8 cellular contexts compared by ENCODE assay signal in the genomic region with DNA sequence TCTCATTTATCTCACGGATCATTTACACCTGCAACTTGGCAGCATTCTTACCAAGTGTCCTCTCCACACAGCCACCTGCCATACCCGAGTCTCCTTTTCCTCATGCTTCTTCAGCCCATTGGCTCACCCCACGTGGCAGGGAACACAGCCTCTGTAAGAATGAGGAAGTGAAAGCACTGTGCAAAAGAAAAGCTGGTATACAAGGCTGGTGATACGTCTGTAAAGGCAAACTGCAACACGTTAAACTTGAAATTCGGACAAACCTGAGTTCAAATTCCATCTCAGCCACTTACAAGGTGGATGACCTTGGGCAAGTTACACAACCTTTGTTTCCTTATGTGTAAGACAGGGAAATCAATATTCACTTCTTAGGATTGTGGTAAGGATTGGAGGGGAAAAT.
DNase-seq lines count a peak whose midpoint lies in the region; ATAC-seq and TF ChIP-seq lines count a peak whose summit lies in the region.

No MANE protein-coding gene starts in this region.

- H3K4me1 ChIP-seq in body of pancreas, result peaks cover 13% of the 10 kb centered on the region
- H3K4me1 ChIP-seq in testis, result no peaks in the 10 kb centered on the region

- H3K4me3 Mint-ChIP-seq in osteocyte (ENCODE audit: unreplicated experiment), result no peak overlapping the region

- H3K27me3 Mint-ChIP-seq in osteocyte (ENCODE audit: unreplicated experiment), result no peaks in the 10 kb centered on the region

- H3K9me3 ChIP-seq in body of pancreas (no peaks in the 10 kb centered on the region), testis (no peaks in the 10 kb centered on the region)

- intact Hi-C loops in body of pancreas (cut with DNase I), result no loop called here
- intact Hi-C loops in testis (cut with DNase I; ENCODE audit: low total_unique reads), result no loop called here

- H3K36me3 ChIP-seq in GM06990 (ENCODE audit: control insufficient read depth, insufficient read depth, low read length) (no peaks in the 10 kb centered on the region), body of pancreas (replicated peaks in 1 of 2; ENCODE audit: insufficient read depth in 1 of 2, low read depth in 2 of 2) (no peaks in the 10 kb centered on the region), testis (ENCODE audit: low read depth, missing control alignments) (no peaks in the 10 kb centered on the region)

- H3K27ac Mint-ChIP-seq in osteocyte (ENCODE audit: unreplicated experiment), result no peak overlapping the region

- WGBS in body of pancreas, 2 donors, result 8 to 13% methylated on average over 6 of the region's 6 CpGs
- 69 to 75% methylated on average over 6 of the region's 6 CpGs for WGBS in testis, 2 donors

- H3K4me3 ChIP-seq in GM06990 (replicated peaks; ENCODE audit: low read depth, low read length) (no peak overlapping the region), body of pancreas (no peak overlapping the region), testis (no peak overlapping the region)

- TF ChIP-seq POLR2A in body of pancreas (IDR thresholded peaks at IDR 0.05), result peak in 1 of 3 donors; percentile 16
- no peak for TF ChIP-seq POLR2A in testis (IDR thresholded peaks at IDR 0.05)

- peak; percentile 20 for DNase-seq in GM06990 (ENCODE audit: extremely low read depth, insufficient read length)
- peak; percentile 36 to 67 (median 57) for DNase-seq in body of pancreas
- DNase-seq in testis, result peak; percentile 26
- no peak for DNase-seq in osteocyte (ENCODE audit: extremely low spot score, unreplicated experiment)
- DNase-seq in DMS114 treated with DMSO at 0.1 percent for 48 hours (lab: John Stamatoyannopoulos, UW; ENCODE audit: unreplicated experiment), result no peak
- no peak for DNase-seq in occipital lobe (lab: John Stamatoyannopoulos, UW)

- TF ChIP-seq CTCF in GM06990 (IDR thresholded peaks at IDR 0.05; ENCODE audit: insufficient read depth, low read length, poor library complexity, severe bottlenecking) (no peak), body of pancreas (IDR thresholded peaks at IDR 0.05) (no peak), testis (IDR thresholded peaks at IDR 0.05) (no peak), osteocyte (IDR thresholded peaks at IDR 0.05) (no peak)

- H3K36me3 Mint-ChIP-seq in osteocyte (ENCODE audit: unreplicated experiment), result no peaks in the 10 kb centered on the region

- no peaks in the 10 kb centered on the region for H3K27me3 ChIP-seq in GM06990 (replicated peaks; ENCODE audit: control insufficient read depth, insufficient read depth, low read length)
- H3K27me3 ChIP-seq in body of pancreas, result no peaks in the 10 kb centered on the region
- no peaks in the 10 kb centered on the region for H3K27me3 ChIP-seq in testis

- H3K4me1 Mint-ChIP-seq in osteocyte (ENCODE audit: unreplicated experiment), result no peaks in the 10 kb centered on the region

- peak; percentile 86 for ATAC-seq in GM21619 (IDR thresholded peaks at IDR 0.05; ENCODE audit: unreplicated experiment)
- ATAC-seq in body of pancreas, result peak; percentile 92

- H3K9me3 Mint-ChIP-seq in osteocyte (ENCODE audit: unreplicated experiment), result no peaks in the 10 kb centered on the region

- peak overlapping the region in 2 of 4 donors; percentile 18 to 53 for H3K27ac ChIP-seq in body of pancreas
- H3K27ac ChIP-seq in testis, result no peak overlapping the region

- TF ChIP-seq EP300 in Ishikawa (IDR thresholded peaks at IDR 0.05; ENCODE audit: borderline replicate concordance), result no peak

- TF ChIP-seq RAD21 in Ishikawa (IDR thresholded peaks at IDR 0.05; ENCODE audit: low read depth), result no peak

TF ChIP-seq in Ishikawa, 13 proteins besides CTCF, POLR2A, EP300 and RAD21:
- TF ChIP-seq TEAD4 (IDR thresholded peaks at IDR 0.05) (no peak), FOXM1 (IDR thresholded peaks at IDR 0.05; ENCODE audit: borderline replicate concordance, low read depth) (no peak), ZBTB7A (IDR thresholded peaks at IDR 0.05; ENCODE audit: low read depth) (no peak), NFIC (IDR thresholded peaks at IDR 0.05) (no peak), MAX (IDR thresholded peaks at IDR 0.05) (peak; percentile 69), EGR1 (IDR thresholded peaks at IDR 0.05) (no peak), CREB1 (IDR thresholded peaks at IDR 0.05; ENCODE audit: low read depth) (no peak), YY1 (IDR thresholded peaks at IDR 0.05; ENCODE audit: low read depth) (no peak), TCF12 (IDR thresholded peaks at IDR 0.05; ENCODE audit: low read depth) (no peak), CEBPB (IDR thresholded peaks at IDR 0.05) (no peak), TAF1 (IDR thresholded peaks at IDR 0.05; ENCODE audit: low read depth) (no peak)
- TF ChIP-seq, protein P1, sequence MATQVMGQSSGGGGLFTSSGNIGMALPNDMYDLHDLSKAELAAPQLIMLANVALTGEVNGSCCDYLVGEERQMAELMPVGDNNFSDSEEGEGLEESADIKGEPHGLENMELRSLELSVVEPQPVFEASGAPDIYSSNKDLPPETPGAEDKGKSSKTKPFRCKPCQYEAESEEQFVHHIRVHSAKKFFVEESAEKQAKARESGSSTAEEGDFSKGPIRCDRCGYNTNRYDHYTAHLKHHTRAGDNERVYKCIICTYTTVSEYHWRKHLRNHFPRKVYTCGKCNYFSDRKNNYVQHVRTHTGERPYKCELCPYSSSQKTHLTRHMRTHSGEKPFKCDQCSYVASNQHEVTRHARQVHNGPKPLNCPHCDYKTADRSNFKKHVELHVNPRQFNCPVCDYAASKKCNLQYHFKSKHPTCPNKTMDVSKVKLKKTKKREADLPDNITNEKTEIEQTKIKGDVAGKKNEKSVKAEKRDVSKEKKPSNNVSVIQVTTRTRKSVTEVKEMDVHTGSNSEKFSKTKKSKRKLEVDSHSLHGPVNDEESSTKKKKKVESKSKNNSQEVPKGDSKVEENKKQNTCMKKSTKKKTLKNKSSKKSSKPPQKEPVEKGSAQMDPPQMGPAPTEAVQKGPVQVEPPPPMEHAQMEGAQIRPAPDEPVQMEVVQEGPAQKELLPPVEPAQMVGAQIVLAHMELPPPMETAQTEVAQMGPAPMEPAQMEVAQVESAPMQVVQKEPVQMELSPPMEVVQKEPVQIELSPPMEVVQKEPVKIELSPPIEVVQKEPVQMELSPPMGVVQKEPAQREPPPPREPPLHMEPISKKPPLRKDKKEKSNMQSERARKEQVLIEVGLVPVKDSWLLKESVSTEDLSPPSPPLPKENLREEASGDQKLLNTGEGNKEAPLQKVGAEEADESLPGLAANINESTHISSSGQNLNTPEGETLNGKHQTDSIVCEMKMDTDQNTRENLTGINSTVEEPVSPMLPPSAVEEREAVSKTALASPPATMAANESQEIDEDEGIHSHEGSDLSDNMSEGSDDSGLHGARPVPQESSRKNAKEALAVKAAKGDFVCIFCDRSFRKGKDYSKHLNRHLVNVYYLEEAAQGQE (IDR thresholded peaks at IDR 0.05; ENCODE audit: low read depth), result no peak
- TF ChIP-seq, protein P2, sequence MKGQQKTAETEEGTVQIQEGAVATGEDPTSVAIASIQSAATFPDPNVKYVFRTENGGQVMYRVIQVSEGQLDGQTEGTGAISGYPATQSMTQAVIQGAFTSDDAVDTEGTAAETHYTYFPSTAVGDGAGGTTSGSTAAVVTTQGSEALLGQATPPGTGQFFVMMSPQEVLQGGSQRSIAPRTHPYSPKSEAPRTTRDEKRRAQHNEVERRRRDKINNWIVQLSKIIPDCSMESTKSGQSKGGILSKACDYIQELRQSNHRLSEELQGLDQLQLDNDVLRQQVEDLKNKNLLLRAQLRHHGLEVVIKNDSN (IDR thresholded peaks at IDR 0.05), result peak; percentile 90
TF ChIP-seq in Ishikawa: peak in this region for 2.

Comparison
In these comparisons a context has a peak if more than half of its experiments do, and no peak if none do; other contexts are left out.
1. DNase-seq: peak in GM06990 (single experiment), body of pancreas (4 of 4) and testis (single experiment); none in osteocyte (single experiment), DMS114 treated with DMSO at 0.1 percent for 48 hours (single experiment) and occipital lobe (single experiment).